In the genomic region with DNA sequence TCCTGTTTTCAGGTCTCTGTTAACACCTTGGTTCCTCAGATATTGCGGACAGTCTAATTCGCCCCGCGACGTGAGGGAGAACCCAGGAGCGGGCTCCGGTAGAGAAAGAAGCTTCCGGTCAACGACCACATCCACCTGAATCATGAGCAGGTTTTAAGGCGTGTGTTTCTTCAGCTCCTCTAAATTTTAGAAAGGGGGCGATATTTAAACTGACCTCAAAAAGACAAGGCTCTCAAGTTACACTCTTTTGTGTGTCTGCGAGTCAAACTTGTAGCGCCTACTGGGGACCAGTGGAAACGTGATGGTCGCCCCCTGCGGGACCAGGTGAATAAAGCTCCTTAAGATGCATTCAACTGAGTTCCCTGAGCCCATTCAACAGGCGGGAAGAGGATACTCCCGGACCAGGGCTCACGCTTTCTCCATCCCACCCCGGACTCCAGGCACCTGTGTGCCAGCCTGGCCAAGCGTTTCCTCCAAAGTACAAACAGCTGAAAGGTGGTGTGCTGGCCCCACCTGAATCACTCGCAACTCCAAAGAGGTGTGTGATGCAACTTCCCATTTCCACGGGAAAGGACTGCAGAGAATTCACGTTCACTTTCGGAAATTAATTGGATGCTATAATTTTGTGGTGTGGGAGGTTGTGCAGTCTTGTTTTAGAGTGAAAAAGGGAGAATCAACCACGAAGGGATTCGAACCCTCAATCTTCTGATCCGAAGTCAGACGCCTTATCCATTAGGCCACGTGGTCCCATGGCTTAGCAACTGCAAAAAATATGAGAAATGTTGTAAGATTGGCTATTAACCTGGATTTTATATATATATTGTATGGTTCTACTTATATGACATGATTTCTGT, we compare ENCODE assay signal across 1 cellular context.
TF ChIP-seq lines count a peak whose summit lies in the region.

No MANE protein-coding gene starts in this region.

TF ChIP-seq in K562, 482 proteins besides CTCF, POLR2A, EP300 and RAD21 (continues in another document):
- TF ChIP-seq ZNF224 (CRISPR knock-in tag; IDR thresholded peaks at IDR 0.05) = no peak
- no peak for TF ChIP-seq ZNF134 (CRISPR knock-in tag; conservative IDR thresholded peaks at IDR 0.05)
- TF ChIP-seq FUS (optimal IDR thresholded peaks at IDR 0.05; ENCODE audit: low read depth, low read length) = no peak
- no peak for TF ChIP-seq KDM2B (CRISPR knock-in tag; IDR thresholded peaks at IDR 0.05)
- peak; percentile 55 for TF ChIP-seq MEF2A (IDR thresholded peaks at IDR 0.05; ENCODE audit: control insufficient read depth, low read depth, low read length)
- TF ChIP-seq, protein P1, sequence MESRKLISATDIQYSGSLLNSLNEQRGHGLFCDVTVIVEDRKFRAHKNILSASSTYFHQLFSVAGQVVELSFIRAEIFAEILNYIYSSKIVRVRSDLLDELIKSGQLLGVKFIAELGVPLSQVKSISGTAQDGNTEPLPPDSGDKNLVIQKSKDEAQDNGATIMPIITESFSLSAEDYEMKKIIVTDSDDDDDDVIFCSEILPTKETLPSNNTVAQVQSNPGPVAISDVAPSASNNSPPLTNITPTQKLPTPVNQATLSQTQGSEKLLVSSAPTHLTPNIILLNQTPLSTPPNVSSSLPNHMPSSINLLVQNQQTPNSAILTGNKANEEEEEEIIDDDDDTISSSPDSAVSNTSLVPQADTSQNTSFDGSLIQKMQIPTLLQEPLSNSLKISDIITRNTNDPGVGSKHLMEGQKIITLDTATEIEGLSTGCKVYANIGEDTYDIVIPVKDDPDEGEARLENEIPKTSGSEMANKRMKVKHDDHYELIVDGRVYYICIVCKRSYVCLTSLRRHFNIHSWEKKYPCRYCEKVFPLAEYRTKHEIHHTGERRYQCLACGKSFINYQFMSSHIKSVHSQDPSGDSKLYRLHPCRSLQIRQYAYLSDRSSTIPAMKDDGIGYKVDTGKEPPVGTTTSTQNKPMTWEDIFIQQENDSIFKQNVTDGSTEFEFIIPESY (CRISPR knock-in tag; IDR thresholded peaks at IDR 0.05) = peak; percentile 89
- TF ChIP-seq TBP (optimal IDR thresholded peaks at IDR 0.05; ENCODE audit: low read depth, low read length) = peak; percentile 100
- peak; percentile 53 for TF ChIP-seq HCFC1 (IDR thresholded peaks at IDR 0.05; ENCODE audit: low read depth, low read length)
- peak; percentile 82 for TF ChIP-seq CXXC5 (CRISPR knock-in tag; IDR thresholded peaks at IDR 0.05)
- no peak for TF ChIP-seq TFAM (CRISPR knock-in tag; conservative IDR thresholded peaks at IDR 0.05)
- TF ChIP-seq SMAD4 (CRISPR knock-in tag; conservative IDR thresholded peaks at IDR 0.05) = peak; percentile 74
- TF ChIP-seq, protein P2, sequence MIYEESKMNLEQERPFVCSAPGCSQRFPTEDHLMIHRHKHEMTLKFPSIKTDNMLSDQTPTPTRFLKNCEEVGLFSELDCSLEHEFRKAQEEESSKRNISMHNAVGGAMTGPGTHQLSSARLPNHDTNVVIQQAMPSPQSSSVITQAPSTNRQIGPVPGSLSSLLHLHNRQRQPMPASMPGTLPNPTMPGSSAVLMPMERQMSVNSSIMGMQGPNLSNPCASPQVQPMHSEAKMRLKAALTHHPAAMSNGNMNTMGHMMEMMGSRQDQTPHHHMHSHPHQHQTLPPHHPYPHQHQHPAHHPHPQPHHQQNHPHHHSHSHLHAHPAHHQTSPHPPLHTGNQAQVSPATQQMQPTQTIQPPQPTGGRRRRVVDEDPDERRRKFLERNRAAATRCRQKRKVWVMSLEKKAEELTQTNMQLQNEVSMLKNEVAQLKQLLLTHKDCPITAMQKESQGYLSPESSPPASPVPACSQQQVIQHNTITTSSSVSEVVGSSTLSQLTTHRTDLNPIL (CRISPR knock-in tag; IDR thresholded peaks at IDR 0.05) = no peak
- 0 out of 2 replicates have a peak, but pooled peaks have one; percentile 24 for TF ChIP-seq ZBTB7A (IDR thresholded peaks at IDR 0.05; ENCODE audit: borderline replicate concordance, control insufficient read depth, low read depth, low read length)
- TF ChIP-seq MCM7 (IDR thresholded peaks at IDR 0.05) = no peak; a peak in 1 of 4 replicates
- TF ChIP-seq ESRRA (IDR thresholded peaks at IDR 0.05; ENCODE audit: borderline replicate concordance, low read depth) = peak; percentile 73
- TF ChIP-seq, protein P3, sequence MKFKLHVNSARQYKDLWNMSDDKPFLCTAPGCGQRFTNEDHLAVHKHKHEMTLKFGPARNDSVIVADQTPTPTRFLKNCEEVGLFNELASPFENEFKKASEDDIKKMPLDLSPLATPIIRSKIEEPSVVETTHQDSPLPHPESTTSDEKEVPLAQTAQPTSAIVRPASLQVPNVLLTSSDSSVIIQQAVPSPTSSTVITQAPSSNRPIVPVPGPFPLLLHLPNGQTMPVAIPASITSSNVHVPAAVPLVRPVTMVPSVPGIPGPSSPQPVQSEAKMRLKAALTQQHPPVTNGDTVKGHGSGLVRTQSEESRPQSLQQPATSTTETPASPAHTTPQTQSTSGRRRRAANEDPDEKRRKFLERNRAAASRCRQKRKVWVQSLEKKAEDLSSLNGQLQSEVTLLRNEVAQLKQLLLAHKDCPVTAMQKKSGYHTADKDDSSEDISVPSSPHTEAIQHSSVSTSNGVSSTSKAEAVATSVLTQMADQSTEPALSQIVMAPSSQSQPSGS (CRISPR knock-in tag; IDR thresholded peaks at IDR 0.05) = no peak
- peak; percentile 78 for TF ChIP-seq TEAD4 (IDR thresholded peaks at IDR 0.05; ENCODE audit: low read length)
- TF ChIP-seq TEAD4 (CRISPR knock-in tag; IDR thresholded peaks at IDR 0.05; ENCODE audit: borderline replicate concordance) = no peak
- TF ChIP-seq KLF13 (tag; IDR thresholded peaks at IDR 0.05; ENCODE audit: borderline replicate concordance, low read depth) = no peak; the same call in 1 of the 2 replicates
- TF ChIP-seq SIN3A (IDR thresholded peaks at IDR 0.05; ENCODE audit: borderline replicate concordance in 2 of 2, control insufficient read depth in 1 of 2, low read depth in 2 of 2, low read length in 2 of 2) = peak in 1 of 2 experiments; percentile 8; a peak in 1 of 4 replicates
- no peak for TF ChIP-seq ZNF695 (CRISPR knock-in tag; IDR thresholded peaks at IDR 0.05)
- TF ChIP-seq TSC22D4 (tag; IDR thresholded peaks at IDR 0.05) = no peak
- no peak for TF ChIP-seq CBX2 (IDR thresholded peaks at IDR 0.05; ENCODE audit: insufficient read depth, low read length, poor library complexity, severe bottlenecking)
- peak; percentile 90 for TF ChIP-seq ZBTB8A (IDR thresholded peaks at IDR 0.05; ENCODE audit: partially characterized antibody)
- TF ChIP-seq ZNF79 (CRISPR knock-in tag; IDR thresholded peaks at IDR 0.05; ENCODE audit: low read depth) = no peak
- TF ChIP-seq, protein P4, sequence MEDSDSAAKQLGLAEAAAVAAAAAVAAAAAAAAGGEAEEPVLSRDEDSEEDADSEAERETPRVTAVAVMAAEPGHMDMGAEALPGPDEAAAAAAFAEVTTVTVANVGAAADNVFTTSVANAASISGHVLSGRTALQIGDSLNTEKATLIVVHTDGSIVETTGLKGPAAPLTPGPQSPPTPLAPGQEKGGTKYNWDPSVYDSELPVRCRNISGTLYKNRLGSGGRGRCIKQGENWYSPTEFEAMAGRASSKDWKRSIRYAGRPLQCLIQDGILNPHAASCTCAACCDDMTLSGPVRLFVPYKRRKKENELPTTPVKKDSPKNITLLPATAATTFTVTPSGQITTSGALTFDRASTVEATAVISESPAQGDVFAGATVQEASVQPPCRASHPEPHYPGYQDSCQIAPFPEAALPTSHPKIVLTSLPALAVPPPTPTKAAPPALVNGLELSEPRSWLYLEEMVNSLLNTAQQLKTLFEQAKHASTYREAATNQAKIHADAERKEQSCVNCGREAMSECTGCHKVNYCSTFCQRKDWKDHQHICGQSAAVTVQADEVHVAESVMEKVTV (CRISPR knock-in tag; IDR thresholded peaks at IDR 0.05) = peak; percentile 39; the same call in 1 of the 2 replicates
- TF ChIP-seq SP1 (CRISPR knock-in tag; IDR thresholded peaks at IDR 0.05) = peak; percentile 93
- no peak for TF ChIP-seq ZC3H8 (IDR thresholded peaks at IDR 0.05)
- peak in 1 of 2 experiments; percentile 17; a peak in 1 of 4 replicates for TF ChIP-seq SIX5 (IDR thresholded peaks at IDR 0.05; ENCODE audit: borderline replicate concordance in 1 of 2, insufficient read depth in 1 of 2, low read depth in 1 of 2, low read length in 2 of 2)
- TF ChIP-seq ZNF274 (IDR thresholded peaks at IDR 0.05; ENCODE audit: borderline replicate concordance, low read depth, low read length) = no peak; the same call in 1 of the 2 replicates
- peak; percentile 94 for TF ChIP-seq ARID3A (IDR thresholded peaks at IDR 0.05; ENCODE audit: borderline replicate concordance, low read depth, low read length)
- TF ChIP-seq MTA1 (IDR thresholded peaks at IDR 0.05; ENCODE audit: borderline replicate concordance) = peak; percentile 95
- TF ChIP-seq, protein P5, sequence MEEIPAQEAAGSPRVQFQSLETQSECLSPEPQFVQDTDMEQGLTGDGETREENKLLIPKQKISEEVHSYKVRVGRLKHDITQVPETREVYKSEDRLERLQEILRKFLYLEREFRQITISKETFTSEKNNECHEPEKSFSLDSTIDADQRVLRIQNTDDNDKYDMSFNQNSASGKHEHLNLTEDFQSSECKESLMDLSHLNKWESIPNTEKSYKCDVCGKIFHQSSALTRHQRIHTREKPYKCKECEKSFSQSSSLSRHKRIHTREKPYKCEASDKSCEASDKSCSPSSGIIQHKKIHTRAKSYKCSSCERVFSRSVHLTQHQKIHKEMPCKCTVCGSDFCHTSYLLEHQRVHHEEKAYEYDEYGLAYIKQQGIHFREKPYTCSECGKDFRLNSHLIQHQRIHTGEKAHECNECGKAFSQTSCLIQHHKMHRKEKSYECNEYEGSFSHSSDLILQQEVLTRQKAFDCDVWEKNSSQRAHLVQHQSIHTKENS (CRISPR knock-in tag; IDR thresholded peaks at IDR 0.05) = no peak
- TF ChIP-seq NUFIP1 (IDR thresholded peaks at IDR 0.05; ENCODE audit: partially characterized antibody) = no peak
- peak; percentile 90 for TF ChIP-seq L3MBTL2 (IDR thresholded peaks at IDR 0.05)
- TF ChIP-seq CC2D1A (IDR thresholded peaks at IDR 0.05) = peak; percentile 82
- TF ChIP-seq NR3C1 (CRISPR knock-in tag; IDR thresholded peaks at IDR 0.05) = no peak
- peak; percentile 93 for TF ChIP-seq ZNF766 (CRISPR knock-in tag; conservative IDR thresholded peaks at IDR 0.05)
- TF ChIP-seq ZNF764 (CRISPR knock-in tag; IDR thresholded peaks at IDR 0.05; ENCODE audit: low read depth) = peak; percentile 77; the same call in 1 of the 2 replicates
- TF ChIP-seq, protein P6, sequence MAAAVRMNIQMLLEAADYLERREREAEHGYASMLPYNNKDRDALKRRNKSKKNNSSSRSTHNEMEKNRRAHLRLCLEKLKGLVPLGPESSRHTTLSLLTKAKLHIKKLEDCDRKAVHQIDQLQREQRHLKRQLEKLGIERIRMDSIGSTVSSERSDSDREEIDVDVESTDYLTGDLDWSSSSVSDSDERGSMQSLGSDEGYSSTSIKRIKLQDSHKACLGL (CRISPR knock-in tag; IDR thresholded peaks at IDR 0.05; ENCODE audit: borderline replicate concordance, poor library complexity, severe bottlenecking) = no peak
- TF ChIP-seq ZNF77 (CRISPR knock-in tag; IDR thresholded peaks at IDR 0.05) = no peak
- no peak for TF ChIP-seq ZC3H4 (CRISPR knock-in tag; IDR thresholded peaks at IDR 0.05; ENCODE audit: borderline replicate concordance)
- TF ChIP-seq SMAD3 (CRISPR knock-in tag; conservative IDR thresholded peaks at IDR 0.05) = no peak; the same call in 1 of the 2 replicates
- TF ChIP-seq, protein P7, sequence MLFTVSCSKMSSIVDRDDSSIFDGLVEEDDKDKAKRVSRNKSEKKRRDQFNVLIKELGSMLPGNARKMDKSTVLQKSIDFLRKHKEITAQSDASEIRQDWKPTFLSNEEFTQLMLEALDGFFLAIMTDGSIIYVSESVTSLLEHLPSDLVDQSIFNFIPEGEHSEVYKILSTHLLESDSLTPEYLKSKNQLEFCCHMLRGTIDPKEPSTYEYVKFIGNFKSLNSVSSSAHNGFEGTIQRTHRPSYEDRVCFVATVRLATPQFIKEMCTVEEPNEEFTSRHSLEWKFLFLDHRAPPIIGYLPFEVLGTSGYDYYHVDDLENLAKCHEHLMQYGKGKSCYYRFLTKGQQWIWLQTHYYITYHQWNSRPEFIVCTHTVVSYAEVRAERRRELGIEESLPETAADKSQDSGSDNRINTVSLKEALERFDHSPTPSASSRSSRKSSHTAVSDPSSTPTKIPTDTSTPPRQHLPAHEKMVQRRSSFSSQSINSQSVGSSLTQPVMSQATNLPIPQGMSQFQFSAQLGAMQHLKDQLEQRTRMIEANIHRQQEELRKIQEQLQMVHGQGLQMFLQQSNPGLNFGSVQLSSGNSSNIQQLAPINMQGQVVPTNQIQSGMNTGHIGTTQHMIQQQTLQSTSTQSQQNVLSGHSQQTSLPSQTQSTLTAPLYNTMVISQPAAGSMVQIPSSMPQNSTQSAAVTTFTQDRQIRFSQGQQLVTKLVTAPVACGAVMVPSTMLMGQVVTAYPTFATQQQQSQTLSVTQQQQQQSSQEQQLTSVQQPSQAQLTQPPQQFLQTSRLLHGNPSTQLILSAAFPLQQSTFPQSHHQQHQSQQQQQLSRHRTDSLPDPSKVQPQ (CRISPR knock-in tag; IDR thresholded peaks at IDR 0.05; ENCODE audit: borderline replicate concordance) = no peak
- no peak for TF ChIP-seq MAFG (tag; conservative IDR thresholded peaks at IDR 0.05)
